Comparison of ENCODE assay signal across 8 cellular contexts in genomic region chr1:32464716-32465540, GRCh38. TPM values are rescaled to one million over a fixed set of nuclear protein-coding genes. Genes with fewer than 3 reads are reported as not detected.
DNase-seq lines count a peak whose midpoint lies in the region; ATAC-seq, FAIRE-seq and TF ChIP-seq lines count a peak whose summit lies in the region.

TSS of gene ZBTB8B (plus strand) at chr1:32465072. CDS start at chr1:32470625, 5,553 bp downstream.

- POLR2A ChIA-PET in CD4-positive, alpha-beta memory T cell (lab: Charles Lee; ENCODE audit: partially characterized antibody): interaction anchor here (1.0 kb wide), 1 partner anchor 11 kb away, joined by 3 read pairs; no protein-coding TSS in a partner anchor

- CTCF ChIA-PET in CD4-positive, alpha-beta memory T cell (lab: Charles Lee; ENCODE audit: partially characterized antibody): no interaction called here

- no peak within 1 kb of the TSS for H3K27ac Mint-ChIP-seq in CD4-positive, alpha-beta memory T cell

- H3K9ac ChIP-seq in MM.1S (ENCODE audit: low read length) (no peak within 1 kb of the TSS), keratinocyte (ENCODE audit: control insufficient read depth, extremely low read depth, insufficient read depth, low read length) (peak within 1 kb of the TSS; percentile 16)

- H3K4me3 ChIP-seq in CD4-positive, alpha-beta memory T cell (ENCODE audit: low read length in 2 of 2): peak within 1 kb of the TSS in 1 of 2 donors; percentile 41
- H3K4me3 ChIP-seq in MM.1S (ENCODE audit: low read length) (peak within 1 kb of the TSS; percentile 18; the same call in 1 of the 2 replicates), choroid plexus epithelial cell (ENCODE audit: low read depth, low read length) (peak within 1 kb of the TSS; percentile 62), keratinocyte (ENCODE audit: control insufficient read depth in 2 of 3, extremely low read depth in 1 of 3, insufficient read depth in 2 of 3, low read depth in 1 of 3, low read length in 3 of 3) (peak within 1 kb of the TSS; percentile 30 to 76 (median 64)), small intestine (ENCODE audit: low read depth in 1 of 2, low read length in 2 of 2) (peak within 1 kb of the TSS in 1 of 2 donors; percentile 27)

- H3K36me3 ChIP-seq in CD4-positive, alpha-beta memory T cell (ENCODE audit: insufficient read depth, low read length): no peaks in the 10 kb centered on the region
- H3K36me3 ChIP-seq in MM.1S (replicated peaks; ENCODE audit: insufficient read depth, low read length) (no peaks in the 10 kb centered on the region), keratinocyte (ENCODE audit: control insufficient read depth in 2 of 2, extremely low read depth in 1 of 2, insufficient read depth in 2 of 2, low read length in 2 of 2) (no peaks in the 10 kb centered on the region), small intestine (ENCODE audit: control insufficient read depth in 2 of 2, insufficient read depth in 2 of 2, low read length in 2 of 2) (no peaks in the 10 kb centered on the region)

- H3K27me3 ChIP-seq in CD4-positive, alpha-beta memory T cell (ENCODE audit: insufficient read depth, low read length): peaks cover 30% of the 10 kb centered on the region
- H3K27me3 ChIP-seq in MM.1S (replicated peaks; ENCODE audit: insufficient read depth, low read length): peaks cover 16% of the 10 kb centered on the region
- H3K27me3 ChIP-seq in keratinocyte (ENCODE audit: control insufficient read depth, extremely low read depth, insufficient read depth, low read length): peaks cover 35% of the 10 kb centered on the region
- peaks cover 0 to 11% of the 10 kb centered on the region in 2 donors for H3K27me3 ChIP-seq in small intestine (ENCODE audit: control insufficient read depth in 2 of 2, insufficient read depth in 2 of 2, low read length in 2 of 2)

- H2AFZ ChIP-seq in MM.1S (ENCODE audit: low read length) (peak within 1 kb of the TSS; percentile 17; the same call in 1 of the 2 replicates), keratinocyte (ENCODE audit: control insufficient read depth, low read length) (peak within 1 kb of the TSS; percentile 65)

- dilution Hi-C loops in keratinocyte (cut with MboI; ENCODE audit: extremely low pct_ligation_motif_present, low sequenced_read_pairs): no loop called here

- H3K4me2 ChIP-seq in MM.1S (ENCODE audit: low read depth, low read length): peak within 1 kb of the TSS; percentile 63; the same call in 1 of the 2 replicates
- H3K4me2 ChIP-seq in keratinocyte (ENCODE audit: control insufficient read depth, extremely low read depth, insufficient read depth, low read depth, low read length): peak within 1 kb of the TSS; percentile 99

- H3K79me2 ChIP-seq in MM.1S (ENCODE audit: low read length) (no peaks in the 10 kb centered on the region), keratinocyte (ENCODE audit: control insufficient read depth, insufficient read depth, low read length) (no peaks in the 10 kb centered on the region)

- intact Hi-C loops in CD4-positive, alpha-beta memory T cell (cut with micrococcal nuclease): no loop called here

- ATAC-seq in GM21737 (IDR thresholded peaks at IDR 0.05; ENCODE audit: unreplicated experiment): no peak

- peaks cover 0 to 2% of the 10 kb centered on the region in 2 donors for H3K36me3 Mint-ChIP-seq in CD4-positive, alpha-beta memory T cell

- peak within 1 kb of the TSS; percentile 66 to 88 (median 80) for H3K4me3 Mint-ChIP-seq in CD4-positive, alpha-beta memory T cell

- FAIRE-seq in keratinocyte (lab: Jason Lieb, UNC) (no peak), small intestine (lab: Jason Lieb, UNC) (no peak)

- peaks cover 18% of the 10 kb centered on the region for H3K4me1 ChIP-seq in CD4-positive, alpha-beta memory T cell (ENCODE audit: insufficient read depth, low read length)
- no peaks in the 10 kb centered on the region for H3K4me1 ChIP-seq in MM.1S (ENCODE audit: low read length)
- H3K4me1 ChIP-seq in keratinocyte (ENCODE audit: control insufficient read depth, extremely low read depth, insufficient read depth, low read length): peaks cover 16% of the 10 kb centered on the region
- no peaks in the 10 kb centered on the region for H3K4me1 ChIP-seq in small intestine (ENCODE audit: control insufficient read depth in 2 of 2, insufficient read depth in 1 of 2, low read depth in 1 of 2, low read length in 1 of 2)

- peaks cover 0 to 5% (median 0%) of the 10 kb centered on the region in 8 donors for H3K9me3 Mint-ChIP-seq in CD4-positive, alpha-beta memory T cell

- H3K4me1 Mint-ChIP-seq in CD4-positive, alpha-beta memory T cell: peaks cover 8 to 15% (median 12%) of the 10 kb centered on the region in 4 donors

- TF ChIP-seq CTCF in MM.1S (IDR thresholded peaks at IDR 0.05; ENCODE audit: low read length): no peak
- TF ChIP-seq CTCF in VCaP (conservative IDR thresholded peaks at IDR 0.05): no peak
- TF ChIP-seq CTCF in choroid plexus epithelial cell (conservative IDR thresholded peaks at IDR 0.05; ENCODE audit: low read depth, low read length): peak; percentile 6
- TF ChIP-seq CTCF in keratinocyte (optimal IDR thresholded peaks at IDR 0.05 in 1 of 3, IDR thresholded peaks at IDR 0.05 in 1 of 3, conservative IDR thresholded peaks at IDR 0.05 in 1 of 3; ENCODE audit: extremely low read depth in 1 of 3, insufficient read depth in 2 of 3, low read length in 3 of 3): no peak

- WGBS in small intestine, 3 donors: 1 to 3% (median 3%) methylated on average over 52 to 64 of the region's 64 CpGs

- no peaks in the 10 kb centered on the region for H3K9me1 ChIP-seq in keratinocyte (ENCODE audit: control insufficient read depth, extremely low read depth, insufficient read depth, low read length)

- no peaks in the 10 kb centered on the region for H3K9me2 ChIP-seq in MM.1S (replicated peaks; ENCODE audit: insufficient read depth, low read length)

- peaks cover 34 to 43% of the 10 kb centered on the region in 2 donors for H3K27me3 Mint-ChIP-seq in CD4-positive, alpha-beta memory T cell

- H4K20me1 ChIP-seq in MM.1S (ENCODE audit: insufficient read depth, low read length): no peaks in the 10 kb centered on the region
- H4K20me1 ChIP-seq in keratinocyte (ENCODE audit: control insufficient read depth, extremely low read depth, insufficient read depth, low read length): no peaks in the 10 kb centered on the region

- no peaks in the 10 kb centered on the region for H3K9me3 ChIP-seq in CD4-positive, alpha-beta memory T cell (ENCODE audit: control insufficient read depth in 1 of 2, low read length in 2 of 2)
- H3K9me3 ChIP-seq in MM.1S (replicated peaks; ENCODE audit: insufficient read depth, low read length): no peaks in the 10 kb centered on the region
- no peaks in the 10 kb centered on the region for H3K9me3 ChIP-seq in keratinocyte (ENCODE audit: control insufficient read depth, low read depth, low read length)
- H3K9me3 ChIP-seq in small intestine (ENCODE audit: control insufficient read depth, low read depth): no peaks in the 10 kb centered on the region

- no peak within 1 kb of the TSS for H3K27ac ChIP-seq in CD4-positive, alpha-beta memory T cell (ENCODE audit: low read depth, low read length)
- H3K27ac ChIP-seq in MM.1S (ENCODE audit: low read length) (no peak within 1 kb of the TSS), VCaP (peak within 1 kb of the TSS; percentile 75), keratinocyte (ENCODE audit: control insufficient read depth, insufficient read depth, low read length) (no peak within 1 kb of the TSS), small intestine (ENCODE audit: low read depth in 1 of 2, low read length in 1 of 2) (no peak within 1 kb of the TSS)

- H3F3A ChIP-seq in MM.1S (ENCODE audit: insufficient read depth, low read length): no peaks in the 10 kb centered on the region

- peak in 2 of 5 donors; percentile 11 to 12 for DNase-seq in CD4-positive, alpha-beta memory T cell
- DNase-seq in MM.1S (peak; percentile 24), choroid plexus epithelial cell (ENCODE audit: low read depth) (peak; percentile 88), keratinocyte (ENCODE audit: low read depth, low spot score) (no peak), small intestine (peak; percentile 26), GDM1 (lab: John Stamatoyannopoulos, UW) (no peak)

RNA-seq across cellular contexts. Expression of gene ZBTB8B, which starts in this region (rescaled TPM):
- total RNA-seq in CD4-positive, alpha-beta memory T cell: not detected
- polyA plus RNA-seq in CD4-positive, alpha-beta memory T cell: not detected
- polyA plus RNA-seq in keratinocyte (not detected in 3 replicates), small intestine (under 1 TPM in 1 of 3 donors, not detected in 2; 0.03 TPM)
- not detected for polyA plus RNA-seq in keratinocyte (2011; ENCODE audit: low read depth)
- polyA plus RNA-seq in keratinocyte (2011; cell fraction: cytosol; rRNA removed): not detected in 2 replicates
- polyA plus RNA-seq in keratinocyte (2011; cell fraction: nucleus; rRNA removed): not detected in 2 replicates
- polyA plus RNA-seq in keratinocyte (2012; ENCODE audit: low replicate concordance): not detected in 2 replicates
- polyA minus RNA-seq in keratinocyte: not detected in 3 replicates
- polyA minus RNA-seq in keratinocyte (2011; cell fraction: cytosol; rRNA and poly(A)+ RNA removed): not detected
- not detected in 2 replicates for polyA minus RNA-seq in keratinocyte (2011; cell fraction: nucleus; rRNA and poly(A)+ RNA removed)

Comparison
In these comparisons a context has a peak if more than half of its experiments do, and no peak if none do; other contexts are left out.
1. Peak in DNase-seq in small intestine; RNA of the gene not detected or under 1 TPM.
2. DNase-seq: peak in MM.1S (single experiment) and choroid plexus epithelial cell (single experiment); none in keratinocyte (single experiment) and GDM1 (single experiment).